12 cellular contexts compared by ENCODE assay signal in genomic region chr12:110001596-110001995, GRCh38. TPM values are rescaled to one million over a fixed set of nuclear protein-coding genes. Genes with fewer than 3 reads are reported as not detected.
DNase-seq lines count a peak whose midpoint lies in the region; ATAC-seq and TF ChIP-seq lines count a peak whose summit lies in the region.
"Had no signal": no experiment of that assay in that cellular context is flagged by ENCODE, and none has a peak within 500 bp of the region (broad histone marks: within the 10 kb centered on the region; RNA-seq: fewer than 3 reads in every experiment).

No MANE protein-coding gene starts in this region.

- CTCF ChIA-PET in T-cell (lab: Charles Lee), result interaction anchor here in 1 of 2 donors (0.7 kb wide), 1 partner anchor 736 kb away, joined by 6 read pairs; no protein-coding TSS in a partner anchor

- H3K9me3 ChIP-seq in gastroesophageal sphincter (no peaks in the 10 kb centered on the region), upper lobe of right lung (no peaks in the 10 kb centered on the region)

- H3K36me3 ChIP-seq in gastroesophageal sphincter (no peaks in the 10 kb centered on the region), upper lobe of right lung (no peaks in the 10 kb centered on the region)

- peak overlapping the region in 3 of 4 donors; percentile 3 to 27 (median 19) for H3K27ac ChIP-seq in gastroesophageal sphincter
- peak overlapping the region; percentile 73 for H3K27ac ChIP-seq in upper lobe of right lung

- H3K4me3 Mint-ChIP-seq in activated naive CD8-positive, alpha-beta T cell treated with anti-CD3 and anti-CD28 coated beads, Interleukin-2, amount 10 ng/mL, durations not matched to agents 7 days and 5 days, result peak overlapping the region; percentile 13
- no peak overlapping the region for H3K4me3 Mint-ChIP-seq in activated naive CD8-positive, alpha-beta T cell treated with anti-CD3 and anti-CD28 coated beads for 36 hours
- peak overlapping the region; percentile 98 to 99 (median 98) for H3K4me3 Mint-ChIP-seq in T-cell

- H3K9me3 Mint-ChIP-seq in activated naive CD8-positive, alpha-beta T cell treated with anti-CD3 and anti-CD28 coated beads, Interleukin-2, amount 10 ng/mL, durations not matched to agents 7 days and 5 days, result no peaks in the 10 kb centered on the region
- no peaks in the 10 kb centered on the region for H3K9me3 Mint-ChIP-seq in activated naive CD8-positive, alpha-beta T cell treated with anti-CD3 and anti-CD28 coated beads for 36 hours
- no peaks in the 10 kb centered on the region for H3K9me3 Mint-ChIP-seq in T-cell

- TF ChIP-seq POLR2A in gastroesophageal sphincter (IDR thresholded peaks at IDR 0.05), result no peak

- H3K27ac Mint-ChIP-seq in activated naive CD8-positive, alpha-beta T cell treated with anti-CD3 and anti-CD28 coated beads, Interleukin-2, amount 10 ng/mL, durations not matched to agents 7 days and 5 days, result no peak overlapping the region
- H3K27ac Mint-ChIP-seq in activated naive CD8-positive, alpha-beta T cell treated with anti-CD3 and anti-CD28 coated beads for 36 hours, result no peak overlapping the region
- H3K27ac Mint-ChIP-seq in T-cell, result peak overlapping the region; percentile 39 to 90

- H3K4me1 ChIP-seq in gastroesophageal sphincter (peaks cover 0 to 67% (median 10%) of the 10 kb centered on the region in 3 donors), upper lobe of right lung (peaks cover 42% of the 10 kb centered on the region)

- TF ChIP-seq EP300 in gastroesophageal sphincter (IDR thresholded peaks at IDR 0.05), result no peak

- no peak for DNase-seq in activated naive CD8-positive, alpha-beta T cell treated with anti-CD3 and anti-CD28 coated beads, Interleukin-2, amount 10 ng/mL, durations not matched to agents 7 days and 5 days
- no peak for DNase-seq in activated naive CD8-positive, alpha-beta T cell treated with anti-CD3 and anti-CD28 coated beads for 36 hours
- DNase-seq in T-cell, result no peak
- no peak for DNase-seq in upper lobe of right lung
- DNase-seq in iPS-NIHi7 (ENCODE audit: extremely low spot score), result no peak
- DNase-seq: activated CD4-positive, alpha-beta T cell treated with anti-CD3 and anti-CD28 coated beads for 4 hours; cerebellar nuclear complex; NK-92 treated with Interleukin-12 subunit alpha and Interleukin-12 subunit beta, amount 100 ng/mL, for 24 hours had no signal

- POLR2A ChIA-PET in activated naive CD8-positive, alpha-beta T cell treated with anti-CD3 and anti-CD28 coated beads, Interleukin-2, amount 10 ng/mL, durations not matched to agents 7 days and 5 days (lab: Charles Lee), result no interaction called here
- POLR2A ChIA-PET in T-cell (lab: Charles Lee), result no interaction called here

- 30 to 51% methylated on average over 3 to 4 of the region's 4 CpGs for WGBS in gastroesophageal sphincter (ENCODE audit: low coverage in 1 of 2), 2 donors

- no peak overlapping the region for H3K4me3 ChIP-seq in gastroesophageal sphincter
- no peak overlapping the region for H3K4me3 ChIP-seq in upper lobe of right lung
- H3K4me3 ChIP-seq: K562 had no signal

- ATAC-seq in activated naive CD8-positive, alpha-beta T cell treated with anti-CD3 and anti-CD28 coated beads, Interleukin-2, amount 10 ng/mL, durations not matched to agents 7 days and 5 days (ENCODE audit: low read depth), result no peak
- ATAC-seq in T-cell (replicated peaks in 1 of 4), result no peak
- no peak for ATAC-seq in gastroesophageal sphincter
- no peak for ATAC-seq in upper lobe of right lung
- ATAC-seq in HG03565 (IDR thresholded peaks at IDR 0.05; ENCODE audit: unreplicated experiment), result no peak
- ATAC-seq in GM19452 (IDR thresholded peaks at IDR 0.05; ENCODE audit: unreplicated experiment), result no peak
- ATAC-seq: K562 had no signal

- H3K27me3 ChIP-seq in gastroesophageal sphincter (no peaks in the 10 kb centered on the region), upper lobe of right lung (no peaks in the 10 kb centered on the region)

- TF ChIP-seq CTCF in gastroesophageal sphincter (IDR thresholded peaks at IDR 0.05), result no peak
- TF ChIP-seq CTCF in upper lobe of right lung (IDR thresholded peaks at IDR 0.05), result no peak

- no peaks in the 10 kb centered on the region for H3K27me3 Mint-ChIP-seq in activated naive CD8-positive, alpha-beta T cell treated with anti-CD3 and anti-CD28 coated beads, Interleukin-2, amount 10 ng/mL, durations not matched to agents 7 days and 5 days
- no peaks in the 10 kb centered on the region for H3K27me3 Mint-ChIP-seq in activated naive CD8-positive, alpha-beta T cell treated with anti-CD3 and anti-CD28 coated beads for 36 hours
- no peaks in the 10 kb centered on the region for H3K27me3 Mint-ChIP-seq in T-cell

- H3K4me1 Mint-ChIP-seq in activated naive CD8-positive, alpha-beta T cell treated with anti-CD3 and anti-CD28 coated beads, Interleukin-2, amount 10 ng/mL, durations not matched to agents 7 days and 5 days, result peaks cover 53% of the 10 kb centered on the region
- peaks cover 62% of the 10 kb centered on the region for H3K4me1 Mint-ChIP-seq in activated naive CD8-positive, alpha-beta T cell treated with anti-CD3 and anti-CD28 coated beads for 36 hours
- peaks cover 72 to 87% (median 80%) of the 10 kb centered on the region in 3 donors for H3K4me1 Mint-ChIP-seq in T-cell

- peaks cover 24% of the 10 kb centered on the region for H3K36me3 Mint-ChIP-seq in activated naive CD8-positive, alpha-beta T cell treated with anti-CD3 and anti-CD28 coated beads, Interleukin-2, amount 10 ng/mL, durations not matched to agents 7 days and 5 days
- H3K36me3 Mint-ChIP-seq in activated naive CD8-positive, alpha-beta T cell treated with anti-CD3 and anti-CD28 coated beads for 36 hours, result peaks cover 17% of the 10 kb centered on the region
- H3K36me3 Mint-ChIP-seq in T-cell, result peaks cover 6% of the 10 kb centered on the region

- intact Hi-C loops in upper lobe of right lung (cut with DNase I), result no loop called here

RNA-seq across cellular contexts. Expression of gene ANKRD13A, which starts 2.4 kb away (rescaled TPM):
- total RNA-seq in activated naive CD8-positive, alpha-beta T cell treated with anti-CD3 and anti-CD28 coated beads, Interleukin-2, amount 10 ng/mL, durations not matched to agents 7 days and 5 days, result 10 to 100 TPM; 85.8 to 88.8 TPM
- 10 to 100 TPM; 36.8 to 43.6 TPM for total RNA-seq in activated naive CD8-positive, alpha-beta T cell treated with anti-CD3 and anti-CD28 coated beads for 36 hours
- 10 to 100 TPM; 63.8 to 87.0 (median 76.8) TPM for total RNA-seq in T-cell
- 100 to 1,000 TPM; 141 to 182 (median 153) TPM for total RNA-seq in gastroesophageal sphincter
- total RNA-seq in upper lobe of right lung, result 54.0 TPM

RNA-seq across cellular contexts. Expression of gene GIT2, which starts 5.4 kb away (rescaled TPM):
- total RNA-seq in activated naive CD8-positive, alpha-beta T cell treated with anti-CD3 and anti-CD28 coated beads, Interleukin-2, amount 10 ng/mL, durations not matched to agents 7 days and 5 days, result 100 to 1,000 TPM; 101 to 103 TPM
- total RNA-seq in activated naive CD8-positive, alpha-beta T cell treated with anti-CD3 and anti-CD28 coated beads for 36 hours, result 10 to 100 TPM; 50.6 to 51.0 TPM
- 100 to 1,000 TPM in 4 of 5 donors, 10 to 100 TPM in 1; 96.7 to 132 (median 108) TPM for total RNA-seq in T-cell
- 10 to 100 TPM; 36.8 to 52.8 (median 42.3) TPM for total RNA-seq in gastroesophageal sphincter
- 52.1 TPM for total RNA-seq in upper lobe of right lung

RNA-seq across cellular contexts. Expression of gene C12orf76, which starts 46.7 kb away (rescaled TPM):
- total RNA-seq in activated naive CD8-positive, alpha-beta T cell treated with anti-CD3 and anti-CD28 coated beads, Interleukin-2, amount 10 ng/mL, durations not matched to agents 7 days and 5 days, result 10 to 100 TPM; 22.1 to 23.2 TPM
- 1 to 10 TPM; 6.6 to 7.3 TPM for total RNA-seq in activated naive CD8-positive, alpha-beta T cell treated with anti-CD3 and anti-CD28 coated beads for 36 hours
- total RNA-seq in T-cell (10 to 100 TPM; 13.6 to 31.0 (median 28.5) TPM), gastroesophageal sphincter (10 to 100 TPM in 3 of 4 donors, 1 to 10 TPM in 1; 9.4 to 21.5 (median 11.4) TPM), upper lobe of right lung (25.0 TPM)

Comparison
In these comparisons a context has a peak if more than half of its experiments do, and no peak if none do; other contexts are left out.
1. H3K27ac Mint-ChIP-seq: peak in T-cell (2 of 2); none in activated naive CD8-positive, alpha-beta T cell treated with anti-CD3 and anti-CD28 coated beads, Interleukin-2, amount 10 ng/mL, durations not matched to agents 7 days and 5 days (single experiment) and activated naive CD8-positive, alpha-beta T cell treated with anti-CD3 and anti-CD28 coated beads for 36 hours (single experiment).